ENCODE assay signal across 8 cellular contexts in the genomic region with DNA sequence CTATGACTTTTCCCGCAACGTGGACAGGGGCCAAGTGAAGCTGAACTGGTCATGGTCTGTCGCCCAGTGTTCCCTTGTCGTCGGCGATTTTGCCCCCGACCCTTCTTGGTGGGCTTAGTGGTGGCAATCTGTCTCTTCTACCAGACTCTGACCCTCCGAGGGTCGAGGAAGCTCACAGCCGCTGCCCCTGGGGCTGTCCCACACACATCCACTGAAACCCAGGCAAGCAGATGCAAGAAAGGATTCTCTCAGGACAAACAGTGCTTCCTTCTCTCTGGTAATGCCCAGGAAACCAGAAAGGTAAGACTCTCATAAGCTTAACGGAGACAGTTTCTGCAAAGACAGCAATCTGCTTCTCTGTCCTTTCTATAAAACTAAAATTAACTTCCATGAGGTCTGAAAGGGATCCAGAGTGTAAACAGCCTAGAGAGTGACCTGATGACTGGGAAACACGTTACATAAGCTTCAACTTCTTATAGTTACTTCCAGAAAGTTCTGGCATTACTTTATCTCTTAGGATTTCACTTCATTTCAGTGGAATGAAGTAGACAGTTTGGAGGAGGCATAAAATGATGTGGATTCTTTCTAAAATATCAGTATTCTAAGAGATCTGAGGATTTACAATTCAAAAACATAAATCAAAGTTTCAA. TPM values are rescaled to one million over a fixed set of nuclear protein-coding genes. Genes with fewer than 3 reads are reported as not detected.
A peak's percentile ranks its signal among the peaks of the same experiment; 100 is the strongest.
DNase-seq lines count a peak whose midpoint lies in the region; ATAC-seq and TF ChIP-seq lines count a peak whose summit lies in the region.

No MANE protein-coding gene starts in this region.

- TF ChIP-seq POLR2A in GM18505 (IDR thresholded peaks at IDR 0.05; ENCODE audit: borderline replicate concordance, extremely low read depth, insufficient read depth, insufficient read length) = no peak

- intact Hi-C loops in CD14-positive monocyte (cut with micrococcal nuclease) (loop anchor here (2.0 to 10.0 kb wide), 5 partner anchors 33 to 118 kb away; no protein-coding TSS in a partner anchor), right cardiac atrium (cut with DNase I) (loop anchor here in 3 of 4 donors (2.0 to 5.0 kb wide), 4 partner anchors 91 to 118 kb away; no protein-coding TSS in a partner anchor)
- intact Hi-C loops in CD4-positive, alpha-beta T cell (cut with DNase I, micrococcal nuclease) = loop anchor here in 1 of 2 experiments (5.0 to 10.0 kb wide), 2 partner anchors 405 to 558 kb away; a partner anchor contains a TSS

- CTCF ChIA-PET in CD4-positive, alpha-beta T cell (lab: Charles Lee) = interaction anchor here (1.6 to 2.9 kb wide), 2 partner anchors 10 to 87 kb away, joined by 5 to 8 read pairs; no protein-coding TSS in a partner anchor

- H3K36me3 Mint-ChIP-seq in CD14-positive monocyte = peaks cover 0 to 2% of the 10 kb centered on the region in 2 donors
- no peaks in the 10 kb centered on the region for H3K36me3 Mint-ChIP-seq in CD4-positive, alpha-beta T cell (ENCODE audit: low read depth)

- H3K27me3 Mint-ChIP-seq in CD14-positive monocyte (ENCODE audit: low read depth in 3 of 3) = peaks cover 1 to 15% (median 2%) of the 10 kb centered on the region in 3 donors
- H3K27me3 Mint-ChIP-seq in CD4-positive, alpha-beta T cell = peaks cover 69% of the 10 kb centered on the region

- TF ChIP-seq CTCF in CD14-positive monocyte (IDR thresholded peaks at IDR 0.05) = no peak
- no peak for TF ChIP-seq CTCF in CD4-positive, alpha-beta T cell (IDR thresholded peaks at IDR 0.05)

- WGBS in right cardiac atrium = 14% methylated on average over 12 of the region's 12 CpGs

- H3K27ac Mint-ChIP-seq in CD14-positive monocyte = peak overlapping the region in 6 of 7 donors; percentile 18 to 91 (median 70)
- no peak overlapping the region for H3K27ac Mint-ChIP-seq in CD4-positive, alpha-beta T cell

- POLR2A ChIA-PET in CD4-positive, alpha-beta T cell (lab: Charles Lee) = interaction anchor here (0.7 to 0.9 kb wide), 3 partner anchors 10 to 39 kb away, joined by 3 to 4 read pairs (median 3); a partner anchor contains a TSS

- no peaks in the 10 kb centered on the region for H3K9me3 ChIP-seq in right cardiac atrium (ENCODE audit: control insufficient read depth, low read length)
- no peaks in the 10 kb centered on the region for H3K9me3 ChIP-seq in CD4-positive, alpha-beta T cell (ENCODE audit: control insufficient read depth, low read length)

- peaks cover 2% of the 10 kb centered on the region for H3K4me1 ChIP-seq in right cardiac atrium (ENCODE audit: control insufficient read depth, insufficient read depth, low read length)

- peak overlapping the region; percentile 81 to 94 for H3K4me3 Mint-ChIP-seq in CD14-positive monocyte
- no peak overlapping the region for H3K4me3 Mint-ChIP-seq in CD4-positive, alpha-beta T cell

- H3K4me3 ChIP-seq in right cardiac atrium (ENCODE audit: low read length) = peak overlapping the region; percentile 99

- ATAC-seq in right cardiac atrium (peak; percentile 2 to 4), GM18505 (IDR thresholded peaks at IDR 0.05; ENCODE audit: unreplicated experiment) (no peak)
- no peak for ATAC-seq in CD4-positive, alpha-beta T cell (ENCODE audit: poor library complexity)

- no peaks in the 10 kb centered on the region for H3K27me3 ChIP-seq in right cardiac atrium (ENCODE audit: control insufficient read depth, insufficient read depth)
- peaks cover 57% of the 10 kb centered on the region for H3K27me3 ChIP-seq in CD4-positive, alpha-beta T cell (ENCODE audit: control insufficient read depth, insufficient read depth, low read length)

- peaks cover 60% of the 10 kb centered on the region for H3K4me1 Mint-ChIP-seq in CD14-positive monocyte
- H3K4me1 Mint-ChIP-seq in CD4-positive, alpha-beta T cell (ENCODE audit: low read depth) = peaks cover 29% of the 10 kb centered on the region

- DNase-seq in CD14-positive monocyte (ENCODE audit: low spot score) (no peak), right cardiac atrium (peak; percentile 28 to 64 (median 63)), retina (peak; percentile 10), DMS79 (lab: John Stamatoyannopoulos, UW) (no peak), NCI-H1417 (lab: John Stamatoyannopoulos, UW) (no peak)
- DNase-seq in CD4-positive, alpha-beta T cell = no peak

- H3K9me3 Mint-ChIP-seq in CD14-positive monocyte = no peaks in the 10 kb centered on the region
- H3K9me3 Mint-ChIP-seq in CD4-positive, alpha-beta T cell = no peaks in the 10 kb centered on the region

- peak overlapping the region; percentile 24 for H3K27ac ChIP-seq in angular gyrus (ENCODE audit: low read depth, low read length)
- H3K27ac ChIP-seq in right cardiac atrium (ENCODE audit: low read length) = peak overlapping the region; percentile 99
- H3K27ac ChIP-seq in CD4-positive, alpha-beta T cell (ENCODE audit: low read depth, low read length) = no peak overlapping the region

RNA-seq across cellular contexts. Expression of a gene that starts 1.2 kb away (rescaled TPM):
- polyA plus RNA-seq in CD14-positive monocyte (10 to 100 TPM; 20.4 to 30.0 TPM), right cardiac atrium (3.9 TPM)
- 10 to 100 TPM; 20.8 to 31.1 (median 29.3) TPM for total RNA-seq in right cardiac atrium
- under 1 TPM; 0.08 to 0.19 TPM for total RNA-seq in CD4-positive, alpha-beta T cell

RNA-seq across cellular contexts. Expression of a gene that starts 39.1 kb away (rescaled TPM):
- polyA plus RNA-seq in CD14-positive monocyte (10 to 100 TPM; 25.9 to 26.9 TPM), right cardiac atrium (9.7 TPM)
- total RNA-seq in right cardiac atrium = 10 to 100 TPM; 14.7 to 16.7 (median 15.7) TPM
- 10 to 100 TPM; 37.9 to 39.3 TPM for total RNA-seq in CD4-positive, alpha-beta T cell

Comparison
In these comparisons a context has a peak if more than half of its experiments do, and no peak if none do; other contexts are left out.
1. DNase-seq: peak in right cardiac atrium (3 of 3) and retina (single experiment); none in CD14-positive monocyte (single experiment), DMS79 (single experiment), CD4-positive, alpha-beta T cell (0 of 10) and NCI-H1417 (0 of 3).
2. ATAC-seq: peak in right cardiac atrium (2 of 2); none in GM18505 (single experiment) and CD4-positive, alpha-beta T cell (single experiment).
3. RNA of a gene that starts 1.2 kb away (total RNA-seq): 20.8 to 31.1 TPM in right cardiac atrium; 0.08 to 0.19 TPM in CD4-positive, alpha-beta T cell; every median in the first group is over 10 times any median in the second.